Comparison of ENCODE assay signal across 13 cellular contexts in genomic region chr15:31083394-31083790, GRCh38. TPM values are rescaled to one million over a fixed set of nuclear protein-coding genes. Genes with fewer than 3 reads are reported as not detected.
DNase-seq lines count a peak whose midpoint lies in the region; ATAC-seq and TF ChIP-seq lines count a peak whose summit lies in the region.
"Had no signal": no experiment of that assay in that cellular context is flagged by ENCODE, and none has a peak within 500 bp of the region (broad histone marks: within the 10 kb centered on the region; RNA-seq: fewer than 3 reads in every experiment).

No MANE protein-coding gene starts in this region.

- no peak for TF ChIP-seq POLR2A in heart left ventricle (IDR thresholded peaks at IDR 0.05)

- DNase-seq in A172 (ENCODE audit: low spot score) (peak; percentile 23), EL (peak; percentile 25), RPMI7951 (ENCODE audit: low read depth) (peak; percentile 23), iPS-NIHi11 (ENCODE audit: low spot score) (peak; percentile 34), heart left ventricle (no peak), UCSD-AML1 (lab: John Stamatoyannopoulos, UW; ENCODE audit: unreplicated experiment) (no peak), WERI-Rb-1 (no peak)
- DNase-seq: activated CD4-positive, alpha-beta T cell treated with anti-CD3 and anti-CD28 coated beads, Interleukin-2, amount 10 ng/mL, durations not matched to agents 24 days and 14 days; activated naive CD8-positive, alpha-beta T cell treated with anti-CD3 and anti-CD28 coated beads, Interleukin-2, amount 50 U/mL, for 24 hours; HFFc6; NCI-H446; ovary had no signal

- 67 to 100% (median 72%) methylated on average over 2 to 6 of the region's 6 CpGs for WGBS in heart left ventricle, 4 donors

- peaks cover 0 to 16% (median 0%) of the 10 kb centered on the region in 12 donors for H3K4me1 ChIP-seq in heart left ventricle

- no peak for ATAC-seq in heart left ventricle
- no peak for ATAC-seq in HG03159 (IDR thresholded peaks at IDR 0.05; ENCODE audit: unreplicated experiment)
- ATAC-seq: activated naive CD8-positive, alpha-beta T cell treated with anti-CD3 and anti-CD28 coated beads, Interleukin-2, amount 50 U/mL, for 24 hours had no signal

- no peaks in the 10 kb centered on the region for H3K36me3 ChIP-seq in heart left ventricle
- no peaks in the 10 kb centered on the region for H3K36me3 ChIP-seq in WERI-Rb-1
- H3K36me3 ChIP-seq: ovary had no signal

- H3K27me3 ChIP-seq in heart left ventricle (peaks cover 0 to 7% (median 0%) of the 10 kb centered on the region in 9 donors), WERI-Rb-1 (ENCODE audit: insufficient read depth, low read depth, severe bottlenecking) (no peaks in the 10 kb centered on the region)
- H3K27me3 ChIP-seq: ovary had no signal

- H3K4me3 ChIP-seq in heart left ventricle = no peak overlapping the region
- no peak overlapping the region for H3K4me3 ChIP-seq in WERI-Rb-1 (ENCODE audit: low read depth, low read length)
- H3K4me3 ChIP-seq: ovary had no signal

- H3K27ac ChIP-seq in heart left ventricle (no peak overlapping the region), WERI-Rb-1 (no peak overlapping the region)
- H3K27ac ChIP-seq: ovary had no signal

- H3K9me3 ChIP-seq in heart left ventricle (no peaks in the 10 kb centered on the region), WERI-Rb-1 (ENCODE audit: severe bottlenecking) (no peaks in the 10 kb centered on the region)
- H3K9me3 ChIP-seq: ovary had no signal

- intact Hi-C loops in heart left ventricle (cut with DNase I) = loop anchor here in 1 of 10 donors (5.0 kb wide), 1 partner anchor 91 kb away; the partner anchor contains the start of gene MTMR10

- no peak for TF ChIP-seq CTCF in heart left ventricle (IDR thresholded peaks at IDR 0.05)
- no peak for TF ChIP-seq CTCF in WERI-Rb-1 (IDR thresholded peaks at IDR 0.05; ENCODE audit: low read depth, low read length)

RNA-seq across cellular contexts. Expression of gene TRPM1, which starts 18.1 kb away (rescaled TPM):
- 0.05 TPM in 1 of 2 replicates, not detected in the other for total RNA-seq in A172 (2014; rRNA removed; shearing (Covaris generic))
- not detected in 2 replicates for total RNA-seq in RPMI7951 (2014; rRNA removed; shearing (Covaris generic))
- not detected for total RNA-seq in heart left ventricle
- polyA plus RNA-seq in heart left ventricle = under 1 TPM in 1 of 2 donors, not detected in 1; 0.25 TPM
- total RNA-seq: activated CD4-positive, alpha-beta T cell treated with anti-CD3 and anti-CD28 coated beads, Interleukin-2, amount 10 ng/mL, durations not matched to agents 24 days and 14 days; ovary had no signal

Comparison
In these comparisons a context has a peak if more than half of its experiments do, and no peak if none do; other contexts are left out.
1. DNase-seq: peak in A172 (single experiment), EL (single experiment), RPMI7951 (single experiment) and iPS-NIHi11 (single experiment); none in heart left ventricle (0 of 5), UCSD-AML1 (single experiment) and WERI-Rb-1 (single experiment).